11 cellular contexts compared by ENCODE assay signal in genomic region chr20:37803476-37804307, GRCh38.
DNase-seq lines count a peak whose midpoint lies in the region; ATAC-seq and TF ChIP-seq lines count a peak whose summit lies in the region.
"Had no signal": no experiment of that assay in that cellular context is flagged by ENCODE, and none has a peak within 500 bp of the region (broad histone marks: within the 10 kb centered on the region; RNA-seq: fewer than 3 reads in every experiment).

No MANE protein-coding gene starts in this region.

- no peak overlapping the region for H3K9ac ChIP-seq in mesendoderm (ENCODE audit: low read length)

- H2AK5ac ChIP-seq in mesendoderm (ENCODE audit: low read length): no peak overlapping the region

- H3K18ac ChIP-seq in mesendoderm (ENCODE audit: low read length): no peak overlapping the region

- H2BK15ac ChIP-seq in mesendoderm (replicated peaks; ENCODE audit: low read depth): no peak overlapping the region

- ATAC-seq in GM18505 (IDR thresholded peaks at IDR 0.05; ENCODE audit: unreplicated experiment): peak; percentile 45
- peak; percentile 53 for ATAC-seq in HG02870 (IDR thresholded peaks at IDR 0.05; ENCODE audit: unreplicated experiment)
- no peak for ATAC-seq in HG02588 (IDR thresholded peaks at IDR 0.05; ENCODE audit: unreplicated experiment)
- ATAC-seq in GM21737 (IDR thresholded peaks at IDR 0.05; ENCODE audit: unreplicated experiment): no peak

- H2BK5ac ChIP-seq in mesendoderm (ENCODE audit: low read length): no peak overlapping the region

- H3K4me3 ChIP-seq in mesendoderm (ENCODE audit: low read length) (no peak overlapping the region), ascending aorta (no peak overlapping the region)

- no peak overlapping the region for H3K56ac ChIP-seq in mesendoderm (ENCODE audit: low read length)

- no peak overlapping the region for H4K5ac ChIP-seq in mesendoderm (ENCODE audit: low read length)

- H3K4ac ChIP-seq in mesendoderm (ENCODE audit: low read depth, low read length): no peak overlapping the region

- no peak overlapping the region for H3K23ac ChIP-seq in mesendoderm (ENCODE audit: low read length)

- TF ChIP-seq POLR2A in GM18505 (IDR thresholded peaks at IDR 0.05; ENCODE audit: borderline replicate concordance, extremely low read depth, insufficient read depth, insufficient read length): no peak

- H3K9me3 ChIP-seq in ascending aorta: no peaks in the 10 kb centered on the region

- H3K79me2 ChIP-seq in mesendoderm (ENCODE audit: control insufficient read depth, insufficient read depth, low read length): no peaks in the 10 kb centered on the region

- no CpG with 5 or more reads among the region's 7 CpGs for WGBS in mesendoderm (ENCODE audit: extremely low coverage, insufficient coverage, low lambda C conversion rate)

- no peak overlapping the region for H3K4me2 ChIP-seq in mesendoderm (ENCODE audit: low read length)

- no peak for TF ChIP-seq CTCF in ascending aorta (IDR thresholded peaks at IDR 0.05)

- H3K27ac ChIP-seq in mesendoderm (ENCODE audit: low read depth, low read length) (no peak overlapping the region), ascending aorta (no peak overlapping the region)

- no peaks in the 10 kb centered on the region for H3K27me3 ChIP-seq in mesendoderm (ENCODE audit: insufficient read depth, low read length, poor library complexity)
- H3K27me3 ChIP-seq in ascending aorta: no peaks in the 10 kb centered on the region

- no peaks in the 10 kb centered on the region for H3K79me1 ChIP-seq in mesendoderm (ENCODE audit: low read length)

- no peak overlapping the region for H2BK120ac ChIP-seq in mesendoderm (ENCODE audit: low read depth, low read length)

- no peak overlapping the region for H4K8ac ChIP-seq in mesendoderm (ENCODE audit: low read depth, low read length)

- H3K4me1 ChIP-seq in mesendoderm (ENCODE audit: control insufficient read depth, low read depth, low read length): peaks cover 5% of the 10 kb centered on the region
- H3K4me1 ChIP-seq in ascending aorta: no peaks in the 10 kb centered on the region

- intact Hi-C loops in ascending aorta (cut with DNase I): no loop called here

- peak; percentile 32 for DNase-seq in NCI-H2227 treated with DMSO at 0.1 percent for 48 hours (lab: John Stamatoyannopoulos, UW)
- peak; percentile 45 for DNase-seq in mesendoderm
- DNase-seq in ascending aorta (ENCODE audit: low spot score in 2 of 2): no peak
- DNase-seq in cortex of kidney (lab: John Stamatoyannopoulos, UW): no peak
- DNase-seq: activated CD4-positive, alpha-beta T cell treated with anti-CD3 and anti-CD28 coated beads, Interleukin-2, amount 10 ng/mL, durations not matched to agents 24 days and 14 days; foreskin melanocyte; NCI-H526 had no signal

- H3K36me3 ChIP-seq in mesendoderm (ENCODE audit: control insufficient read depth, insufficient read depth, low read length) (no peaks in the 10 kb centered on the region), ascending aorta (peaks cover 26 to 29% of the 10 kb centered on the region in 2 donors)

Comparison
In these comparisons a context has a peak if more than half of its experiments do, and no peak if none do; other contexts are left out.
1. ATAC-seq: peak in GM18505 (single experiment) and HG02870 (single experiment); none in HG02588 (single experiment) and GM21737 (single experiment).
2. DNase-seq: peak in NCI-H2227 treated with DMSO at 0.1 percent for 48 hours (single experiment) and mesendoderm (single experiment); none in ascending aorta (0 of 2) and cortex of kidney (single experiment).